ENCODE assay signal across 34 cellular contexts in genomic region chr20:3477861-3478544, GRCh38.
"Had no signal": no experiment of that assay in that cellular context is flagged by ENCODE, and none has a peak within 500 bp of the region (broad histone marks: within the 10 kb centered on the region; RNA-seq: fewer than 3 reads in every experiment).

No MANE protein-coding gene starts in this region.

- H3K27ac ChIP-seq: brain microvascular endothelial cell, RWPE1, VCaP had no signal

- H3K9me3 Mint-ChIP-seq: activated B cell treated with CpG ODN at 0.5 μM for 24 hours; activated CD8-positive, alpha-beta T cell treated with anti-CD3 and anti-CD28 coated beads for 36 hours; activated naive CD4-positive, alpha-beta T cell treated with anti-CD3 and anti-CD28 coated beads, Interleukin-2, amount 50 U/mL, for 24 hours; activated T-cell treated with anti-CD3 and anti-CD28 coated beads, Interleukin-2, amount 50 U/mL, for 72 hours; activated T-helper 17 cell treated with anti-CD3 and anti-CD28 coated beads, Interleukin-2, amount 50 U/mL, for 72 hours; T-cell had no signal

- H3K27me3 ChIP-seq: brain microvascular endothelial cell, MG63 had no signal

- H3K36me3 ChIP-seq: brain microvascular endothelial cell, MG63 had no signal

- H3K4me3 ChIP-seq: MG63 had no signal

- H3K4me3 Mint-ChIP-seq: activated B cell treated with CpG ODN at 0.5 μM for 24 hours; activated CD8-positive, alpha-beta T cell treated with anti-CD3 and anti-CD28 coated beads for 36 hours; activated naive CD4-positive, alpha-beta T cell treated with anti-CD3 and anti-CD28 coated beads, Interleukin-2, amount 50 U/mL, for 24 hours; activated T-cell treated with anti-CD3 and anti-CD28 coated beads, Interleukin-2, amount 50 U/mL, for 72 hours; activated T-helper 17 cell treated with anti-CD3 and anti-CD28 coated beads, Interleukin-2, amount 50 U/mL, for 72 hours; T-cell had no signal

- H3K27ac Mint-ChIP-seq: activated B cell treated with CpG ODN at 0.5 μM for 24 hours; activated CD8-positive, alpha-beta T cell treated with anti-CD3 and anti-CD28 coated beads for 36 hours; activated naive CD4-positive, alpha-beta T cell treated with anti-CD3 and anti-CD28 coated beads, Interleukin-2, amount 50 U/mL, for 24 hours; activated T-cell treated with anti-CD3 and anti-CD28 coated beads, Interleukin-2, amount 50 U/mL, for 72 hours; activated T-helper 17 cell treated with anti-CD3 and anti-CD28 coated beads, Interleukin-2, amount 50 U/mL, for 72 hours; T-cell had no signal

- DNase-seq: activated B cell treated with CpG ODN at 0.5 μM for 24 hours; activated CD4-positive, alpha-beta T cell treated with anti-CD3 and anti-CD28 coated beads for 48 hours; activated CD4-positive, alpha-beta T cell treated with anti-CD3 and anti-CD28 coated beads, Interleukin-2, amount 50 U/mL, for 4 hours; activated CD4-positive, CD25-positive, alpha-beta regulatory T cell treated with anti-CD3 and anti-CD28 coated beads, Interleukin-2, amount 50 U/mL, for 72 hours; activated CD8-positive, alpha-beta T cell treated with anti-CD3 and anti-CD28 coated beads for 36 hours; activated effector memory CD4-positive, alpha-beta T cell treated with anti-CD3 and anti-CD28 coated beads, Interleukin-2, amount 50 U/mL, for 16 hours; activated naive CD4-positive, alpha-beta T cell treated with Interleukin-2 at 50 U/mL for 16 hours; activated T-cell treated with anti-CD3 and anti-CD28 coated beads, Interleukin-2, amount 50 U/mL, for 1 hour; activated T-cell treated with anti-CD3 and anti-CD28 coated beads, Interleukin-2, amount 50 U/mL, for 72 hours; anterior cingulate cortex; brain microvascular endothelial cell; central memory CD4-positive, alpha-beta T cell; Karpas-422; KBM-7; MG63; NCI-H1048; NCI-H1105 treated with DMSO at 0.1 percent for 48 hours; NCI-H1436; NCI-H1694; NCI-H1930; NCI-H2081 treated with DMSO at 0.1 percent for 48 hours; NCI-H345; NCI-H524 treated with DMSO at 0.1 percent for 48 hours; PC-3; SIG-M5; T-cell; T-helper 2 cell; T-helper 9 cell had no signal

- ATAC-seq: activated CD8-positive, alpha-beta T cell treated with anti-CD3 and anti-CD28 coated beads for 36 hours; activated T-cell treated with anti-CD3 and anti-CD28 coated beads, Interleukin-2, amount 50 U/mL, for 72 hours; activated T-helper 17 cell treated with anti-CD3 and anti-CD28 coated beads, Interleukin-2, amount 50 U/mL, for 72 hours; PC-3; Right ventricle myocardium inferior; SK-N-SH treated with all-trans-retinoic acid at 6 μM for 48 hours; T-cell had no signal

- H3K36me3 Mint-ChIP-seq: activated naive CD4-positive, alpha-beta T cell treated with anti-CD3 and anti-CD28 coated beads, Interleukin-2, amount 50 U/mL, for 24 hours had no signal

- H3K27me3 Mint-ChIP-seq: activated B cell treated with CpG ODN at 0.5 μM for 24 hours; activated CD8-positive, alpha-beta T cell treated with anti-CD3 and anti-CD28 coated beads for 36 hours; activated naive CD4-positive, alpha-beta T cell treated with anti-CD3 and anti-CD28 coated beads, Interleukin-2, amount 50 U/mL, for 24 hours; activated T-helper 17 cell treated with anti-CD3 and anti-CD28 coated beads, Interleukin-2, amount 50 U/mL, for 72 hours; T-cell had no signal

- H3K9me3 ChIP-seq: MG63 had no signal
